10 cellular contexts compared by ENCODE assay signal in the genomic region with DNA sequence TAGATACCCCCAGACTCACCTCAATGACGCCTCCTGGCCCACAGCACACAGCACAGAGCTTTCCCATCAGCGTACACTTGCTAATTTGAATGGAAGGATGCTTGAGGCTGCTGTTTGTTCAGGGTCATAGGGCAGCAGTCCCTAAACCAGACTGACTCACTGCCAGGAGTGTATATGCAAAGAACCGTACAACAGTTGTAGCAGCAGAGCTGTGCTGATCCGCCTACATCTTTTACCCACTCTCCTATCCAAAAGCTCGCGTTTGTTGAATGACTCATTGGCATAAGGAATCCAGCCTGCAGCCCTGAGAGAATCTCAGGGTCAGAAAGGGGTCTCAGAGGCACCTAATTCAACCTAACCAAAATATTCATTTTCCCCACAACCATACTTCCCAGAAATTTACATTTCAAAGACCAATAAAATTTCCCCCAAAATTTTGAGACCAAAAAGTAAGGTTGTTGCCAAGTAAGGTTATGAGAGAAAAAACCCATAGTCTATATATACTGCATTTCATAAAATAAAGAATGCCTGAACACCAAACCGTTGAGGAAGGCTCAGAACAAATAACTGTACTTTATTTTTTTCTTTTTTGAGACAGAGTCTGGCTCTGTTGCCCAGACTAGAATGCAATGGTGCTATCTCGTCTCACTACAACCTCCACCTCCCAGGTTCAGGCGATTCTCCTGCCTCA. TPM values are rescaled to one million over a fixed set of nuclear protein-coding genes. Genes with fewer than 3 reads are reported as not detected.
DNase-seq lines count a peak whose midpoint lies in the region; ATAC-seq, FAIRE-seq and TF ChIP-seq lines count a peak whose summit lies in the region.
"Had no signal": no experiment of that assay in that cellular context is flagged by ENCODE, and none has a peak within 500 bp of the region (broad histone marks: within the 10 kb centered on the region; RNA-seq: fewer than 3 reads in every experiment).

No MANE protein-coding gene starts in this region.

- no peaks in the 10 kb centered on the region for H3K9me3 ChIP-seq in CD8-positive, alpha-beta T cell (ENCODE audit: low read length)
- no peaks in the 10 kb centered on the region for H3K9me3 ChIP-seq in transverse colon

- TF ChIP-seq POLR2A in transverse colon (IDR thresholded peaks at IDR 0.05), result no peak

- peak overlapping the region; percentile 90 for H3K27ac Mint-ChIP-seq in CD8-positive, alpha-beta T cell
- H3K27ac Mint-ChIP-seq in activated naive CD8-positive, alpha-beta T cell treated with anti-CD3 and anti-CD28 coated beads, Interleukin-2, amount 10 ng/mL, durations not matched to agents 7 days and 5 days, result peak overlapping the region; percentile 46
- peak overlapping the region; percentile 62 to 71 for H3K27ac Mint-ChIP-seq in natural killer cell

- peaks cover 81% of the 10 kb centered on the region for H3K4me1 ChIP-seq in CD8-positive, alpha-beta T cell (ENCODE audit: insufficient read depth, low read length)
- no peaks in the 10 kb centered on the region for H3K4me1 ChIP-seq in transverse colon

- FAIRE-seq in HTR-8/SVneo (lab: Jason Lieb, UNC), result peak; percentile 31
- FAIRE-seq: GM12892 had no signal

- ATAC-seq in CD8-positive, alpha-beta T cell, result peak; percentile 43
- ATAC-seq in activated naive CD8-positive, alpha-beta T cell treated with anti-CD3 and anti-CD28 coated beads, Interleukin-2, amount 10 ng/mL, durations not matched to agents 7 days and 5 days (ENCODE audit: low read depth), result peak; percentile 50
- ATAC-seq in natural killer cell (no peak), Right ventricle myocardium inferior (no peak), GM18867 (IDR thresholded peaks at IDR 0.05; ENCODE audit: unreplicated experiment) (no peak)
- ATAC-seq: left ventricle myocardium superior had no signal

- H3K27ac ChIP-seq in CD8-positive, alpha-beta T cell (ENCODE audit: low read depth, low read length), result no peak overlapping the region
- H3K27ac ChIP-seq in transverse colon, result no peak overlapping the region

- WGBS in transverse colon (ENCODE audit: low coverage in 1 of 2), 2 donors, result 61 to 86% methylated on average over 5 to 9 of the region's 9 CpGs

- peaks cover 5% of the 10 kb centered on the region for H3K36me3 ChIP-seq in CD8-positive, alpha-beta T cell (ENCODE audit: insufficient read depth, low read length)
- no peaks in the 10 kb centered on the region for H3K36me3 ChIP-seq in transverse colon

- H3K36me3 Mint-ChIP-seq in CD8-positive, alpha-beta T cell, result peaks cover 40% of the 10 kb centered on the region
- peaks cover 14% of the 10 kb centered on the region for H3K36me3 Mint-ChIP-seq in activated naive CD8-positive, alpha-beta T cell treated with anti-CD3 and anti-CD28 coated beads, Interleukin-2, amount 10 ng/mL, durations not matched to agents 7 days and 5 days
- H3K36me3 Mint-ChIP-seq in natural killer cell, result no peaks in the 10 kb centered on the region

- no peaks in the 10 kb centered on the region for H3K27me3 Mint-ChIP-seq in CD8-positive, alpha-beta T cell (ENCODE audit: low read depth)
- no peaks in the 10 kb centered on the region for H3K27me3 Mint-ChIP-seq in activated naive CD8-positive, alpha-beta T cell treated with anti-CD3 and anti-CD28 coated beads, Interleukin-2, amount 10 ng/mL, durations not matched to agents 7 days and 5 days
- H3K27me3 Mint-ChIP-seq in natural killer cell (ENCODE audit: low read depth in 2 of 2), result no peaks in the 10 kb centered on the region

- no peaks in the 10 kb centered on the region for H3K27me3 ChIP-seq in CD8-positive, alpha-beta T cell (ENCODE audit: insufficient read depth, low read length)
- H3K27me3 ChIP-seq in transverse colon, result no peaks in the 10 kb centered on the region

- H3K4me1 Mint-ChIP-seq in CD8-positive, alpha-beta T cell (ENCODE audit: low read depth), result peaks cover 69% of the 10 kb centered on the region
- H3K4me1 Mint-ChIP-seq in activated naive CD8-positive, alpha-beta T cell treated with anti-CD3 and anti-CD28 coated beads, Interleukin-2, amount 10 ng/mL, durations not matched to agents 7 days and 5 days, result peaks cover 40% of the 10 kb centered on the region
- peaks cover 61 to 77% of the 10 kb centered on the region in 2 donors for H3K4me1 Mint-ChIP-seq in natural killer cell

- H3K4me3 Mint-ChIP-seq in CD8-positive, alpha-beta T cell, result peak overlapping the region; percentile 8
- peak overlapping the region; percentile 22 for H3K4me3 Mint-ChIP-seq in activated naive CD8-positive, alpha-beta T cell treated with anti-CD3 and anti-CD28 coated beads, Interleukin-2, amount 10 ng/mL, durations not matched to agents 7 days and 5 days
- H3K4me3 Mint-ChIP-seq in natural killer cell, result peak overlapping the region; percentile 17

- peaks cover 3% of the 10 kb centered on the region for H3K9me3 Mint-ChIP-seq in CD8-positive, alpha-beta T cell
- peaks cover 2% of the 10 kb centered on the region for H3K9me3 Mint-ChIP-seq in activated naive CD8-positive, alpha-beta T cell treated with anti-CD3 and anti-CD28 coated beads, Interleukin-2, amount 10 ng/mL, durations not matched to agents 7 days and 5 days
- H3K9me3 Mint-ChIP-seq in natural killer cell, result no peaks in the 10 kb centered on the region

- intact Hi-C loops in CD8-positive, alpha-beta T cell (cut with DNase I, micrococcal nuclease), result loop anchor here in 1 of 2 experiments (5.0 kb wide), 1 partner anchor 40 kb away; no protein-coding TSS in a partner anchor
- intact Hi-C loops in natural killer cell (cut with micrococcal nuclease) (no loop called here), transverse colon (cut with DNase I; ENCODE audit: low total_unique reads) (no loop called here), Right ventricle myocardium inferior (cut with DNase I) (no loop called here)

- TF ChIP-seq CTCF in CD8-positive, alpha-beta T cell (IDR thresholded peaks at IDR 0.05), result no peak
- TF ChIP-seq CTCF in natural killer cell (IDR thresholded peaks at IDR 0.05), result no peak
- no peak for TF ChIP-seq CTCF in transverse colon (IDR thresholded peaks at IDR 0.05)

- no peak overlapping the region for H3K4me3 ChIP-seq in CD8-positive, alpha-beta T cell (ENCODE audit: low read depth, low read length)
- H3K4me3 ChIP-seq in transverse colon, result no peak overlapping the region

- CTCF ChIA-PET in CD8-positive, alpha-beta T cell (lab: Charles Lee), result interaction anchor here (0.7 to 1.3 kb wide), 3 partner anchors 10 to 38 kb away, joined by 4 read pairs; no protein-coding TSS in a partner anchor

- POLR2A ChIA-PET in CD8-positive, alpha-beta T cell (lab: Charles Lee), result interaction anchor here (1.3 kb wide), 1 partner anchor 13 kb away, joined by 3 read pairs; no protein-coding TSS in a partner anchor
- POLR2A ChIA-PET in activated naive CD8-positive, alpha-beta T cell treated with anti-CD3 and anti-CD28 coated beads, Interleukin-2, amount 10 ng/mL, durations not matched to agents 7 days and 5 days (lab: Charles Lee), result interaction anchor here (1.3 kb wide), 1 partner anchor 13 kb away, joined by 4 read pairs; no protein-coding TSS in a partner anchor

- in situ Hi-C loops in transverse colon (cut with MboI; ENCODE audit: low pct_ligation_motif_present in 1 of 4, low pct_unique_long_range_greater_than_20kb in 1 of 4, low sequenced_read_pairs in 3 of 4), result no loop called here

- no peak for DNase-seq in CD8-positive, alpha-beta T cell
- peak; percentile 64 for DNase-seq in HTR-8/SVneo (ENCODE audit: insufficient read length, low spot score)
- no peak for DNase-seq in activated naive CD8-positive, alpha-beta T cell treated with anti-CD3 and anti-CD28 coated beads, Interleukin-2, amount 10 ng/mL, durations not matched to agents 7 days and 5 days
- DNase-seq in natural killer cell, result no peak
- no peak for DNase-seq in transverse colon
- no peak for DNase-seq in Right ventricle myocardium inferior (ENCODE audit: missing footprints)
- DNase-seq in NCI-H2107 treated with DMSO at 0.1 percent for 48 hours (lab: John Stamatoyannopoulos, UW; ENCODE audit: unreplicated experiment), result no peak
- DNase-seq: left ventricle myocardium superior had no signal

- no peak for TF ChIP-seq EP300 in transverse colon (IDR thresholded peaks at IDR 0.05; ENCODE audit: low read depth)

RNA-seq across cellular contexts. Expression of gene CCND3, which starts 35.3 kb away (rescaled TPM):
- 100 to 1,000 TPM; 129 to 135 TPM for total RNA-seq in CD8-positive, alpha-beta T cell
- total RNA-seq in activated naive CD8-positive, alpha-beta T cell treated with anti-CD3 and anti-CD28 coated beads, Interleukin-2, amount 10 ng/mL, durations not matched to agents 7 days and 5 days, result 100 to 1,000 TPM; 382 to 413 TPM
- total RNA-seq in natural killer cell (100 to 1,000 TPM; 409 to 438 (median 438) TPM), transverse colon (100 to 1,000 TPM in 1 of 4 donors, 10 to 100 TPM in 3; 55.3 to 178 (median 75.6) TPM), Right ventricle myocardium inferior (51.5 TPM)

RNA-seq across cellular contexts. Expression of gene BYSL, which starts 55.6 kb away (rescaled TPM):
- total RNA-seq in CD8-positive, alpha-beta T cell, result 1 to 10 TPM; 3.2 to 6.2 TPM
- 10 to 100 TPM; 23.1 to 26.9 TPM for total RNA-seq in activated naive CD8-positive, alpha-beta T cell treated with anti-CD3 and anti-CD28 coated beads, Interleukin-2, amount 10 ng/mL, durations not matched to agents 7 days and 5 days
- total RNA-seq in natural killer cell (10 to 100 TPM in 1 of 3 donors, 1 to 10 TPM in 2; 5.4 to 11.6 (median 5.7) TPM), transverse colon (1 to 10 TPM; 3.4 to 5.9 (median 5.2) TPM), Right ventricle myocardium inferior (9.6 TPM)

RNA-seq across cellular contexts. Expression of gene MED20, which starts 56.0 kb away (rescaled TPM):
- total RNA-seq in CD8-positive, alpha-beta T cell, result 1 to 10 TPM; 1.8 TPM
- total RNA-seq in activated naive CD8-positive, alpha-beta T cell treated with anti-CD3 and anti-CD28 coated beads, Interleukin-2, amount 10 ng/mL, durations not matched to agents 7 days and 5 days, result 10 to 100 TPM; 18.5 to 21.4 TPM
- 10 to 100 TPM in 2 of 3 donors, 1 to 10 TPM in 1; 6.4 to 15.2 (median 15.0) TPM for total RNA-seq in natural killer cell
- total RNA-seq in transverse colon, result 10 to 100 TPM; 15.4 to 25.7 (median 18.5) TPM
- total RNA-seq in Right ventricle myocardium inferior, result 22.9 TPM

Comparison
In these comparisons a context has a peak if more than half of its experiments do, and no peak if none do; other contexts are left out.
1. ATAC-seq: peak in CD8-positive, alpha-beta T cell (single experiment) and activated naive CD8-positive, alpha-beta T cell treated with anti-CD3 and anti-CD28 coated beads, Interleukin-2, amount 10 ng/mL, durations not matched to agents 7 days and 5 days (single experiment); none in natural killer cell (0 of 3), Right ventricle myocardium inferior (single experiment) and GM18867 (single experiment).
2. Peak in every context shown above with its lines, with median percentiles within 50 percentile points of each other: H3K27ac Mint-ChIP-seq and H3K4me3 Mint-ChIP-seq.